In the genomic region with DNA sequence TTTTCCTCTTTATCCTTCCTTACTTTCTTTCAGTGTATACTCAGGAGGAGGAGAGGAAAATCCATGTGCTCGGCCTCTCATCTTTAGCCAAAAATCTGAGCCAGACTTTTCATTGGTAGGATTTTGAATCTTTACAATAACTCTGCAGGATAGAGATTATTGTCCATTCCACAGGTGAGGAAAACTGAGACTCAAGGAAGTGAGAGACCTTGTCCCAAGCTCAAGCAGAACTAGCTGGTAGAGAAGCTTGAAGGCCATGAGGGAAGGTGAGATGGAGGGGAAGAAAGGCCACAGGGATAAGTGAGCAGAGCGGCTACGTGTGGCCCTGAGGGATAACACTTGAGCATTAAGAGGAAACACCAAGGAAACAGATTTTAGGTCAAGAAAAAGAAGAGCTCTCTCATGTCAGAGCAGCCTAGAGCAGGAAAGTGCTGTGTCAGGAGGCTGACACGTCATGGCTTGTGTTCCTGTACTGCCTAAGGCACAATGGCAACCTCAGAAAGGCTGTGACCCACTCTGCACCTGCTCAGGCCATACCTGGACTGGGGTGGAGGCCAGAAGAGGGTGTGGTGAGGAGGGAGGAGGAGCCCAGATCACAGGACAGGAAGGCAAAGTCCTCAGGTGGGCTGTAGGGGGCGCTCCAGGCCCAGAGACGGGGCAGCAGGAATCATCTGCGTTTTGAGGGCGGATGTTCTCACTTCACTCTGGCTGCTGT, we compare ENCODE assay signal across 8 cellular contexts. TPM values are rescaled to one million over a fixed set of nuclear protein-coding genes. Genes with fewer than 3 reads are reported as not detected.
DNase-seq lines count a peak whose midpoint lies in the region; ATAC-seq and TF ChIP-seq lines count a peak whose summit lies in the region.

No MANE protein-coding gene starts in this region.

- no peak overlapping the region for H3K4me3 ChIP-seq in BJ (ENCODE audit: low read depth, low read length)

- no peak for DNase-seq in BJ (ENCODE audit: low read depth)
- peak; percentile 67 for DNase-seq in HT1080 (ENCODE audit: low read depth)
- DNase-seq in SK-MEL-5 (ENCODE audit: low read depth, low spot score): peak; percentile 76
- DNase-seq in activated naive CD4-positive, alpha-beta T cell treated with Interleukin-2 at 50 U/mL for 16 hours: peak; percentile 87
- peak; percentile 81 for DNase-seq in Right ventricle myocardium superior
- DNase-seq in renal cortical epithelial cell (ENCODE audit: low read depth): peak; percentile 59
- DNase-seq in 8988T: no peak

- TF ChIP-seq CTCF in BJ (IDR thresholded peaks at IDR 0.05; ENCODE audit: insufficient read depth, low read depth, low read length): peak; percentile 83

- peaks cover 2% of the 10 kb centered on the region for H3K27me3 ChIP-seq in BJ (ENCODE audit: control insufficient read depth, insufficient read depth, low read length)

- intact Hi-C loops in Right ventricle myocardium superior (cut with DNase I): loop anchor here (2.0 kb wide), 1 partner anchor 124 kb away; no protein-coding TSS in a partner anchor

- POLR2A ChIA-PET in BJ (lab: Charles Lee): no interaction called here

- CTCF ChIA-PET in BJ (lab: Yijun Ruan, JAX): interaction anchor here (0.6 to 3.6 kb wide), 32 partner anchors 10 to 275 kb away, joined by 3 to 53 read pairs (median 4); a partner anchor contains a TSS

- ATAC-seq in GM19395 (IDR thresholded peaks at IDR 0.05; ENCODE audit: unreplicated experiment): peak; percentile 79
- peak; percentile 90 for ATAC-seq in Right ventricle myocardium superior (ENCODE audit: poor library complexity)

- in situ Hi-C loops in SK-MEL-5 (cut with HindIII; ENCODE audit: low pct_unique_long_range_greater_than_20kb, low sequenced_read_pairs): no loop called here

- no peaks in the 10 kb centered on the region for H3K36me3 ChIP-seq in BJ (ENCODE audit: control insufficient read depth, insufficient read depth, low read length)

RNA-seq across cellular contexts. Expression of a gene that starts 11.9 kb away (rescaled TPM):
- polyA plus RNA-seq in BJ (2011; rRNA removed): not detected in 2 replicates
- not detected in 2 replicates for polyA minus RNA-seq in BJ (2011; rRNA and poly(A)+ RNA removed)
- not detected in 2 replicates for total RNA-seq in HT1080 (2014; rRNA removed; shearing (Covaris generic))
- not detected in 2 replicates for polyA plus RNA-seq in HT1080 (2015; cell fraction: cytosol; rRNA removed)
- polyA plus RNA-seq in HT1080 (2015; cell fraction: nucleus; rRNA removed): not detected in 2 replicates
- not detected in 2 replicates for total RNA-seq in SK-MEL-5 (2014; rRNA removed; shearing (Covaris generic))
- polyA plus RNA-seq in SK-MEL-5 (2015; cell fraction: cytosol; rRNA removed): not detected in 2 replicates
- polyA plus RNA-seq in SK-MEL-5 (2015; cell fraction: nucleus; rRNA removed): not detected in 2 replicates
- total RNA-seq in Right ventricle myocardium superior (not detected), renal cortical epithelial cell (not detected in 2 replicates)

RNA-seq across cellular contexts. Expression of a gene that starts 12.6 kb away (rescaled TPM):
- not detected in 2 replicates for polyA plus RNA-seq in BJ (2011; rRNA removed)
- polyA minus RNA-seq in BJ (2011; rRNA and poly(A)+ RNA removed): not detected in 2 replicates
- not detected in 2 replicates for total RNA-seq in HT1080 (2014; rRNA removed; shearing (Covaris generic))
- not detected in 2 replicates for polyA plus RNA-seq in HT1080 (2015; cell fraction: cytosol; rRNA removed)
- not detected in 2 replicates for polyA plus RNA-seq in HT1080 (2015; cell fraction: nucleus; rRNA removed)
- not detected in 2 replicates for total RNA-seq in SK-MEL-5 (2014; rRNA removed; shearing (Covaris generic))
- not detected in 2 replicates for polyA plus RNA-seq in SK-MEL-5 (2015; cell fraction: cytosol; rRNA removed)
- not detected in 2 replicates for polyA plus RNA-seq in SK-MEL-5 (2015; cell fraction: nucleus; rRNA removed)
- total RNA-seq in Right ventricle myocardium superior (3.5 TPM), renal cortical epithelial cell (not detected in 2 replicates)

RNA-seq across cellular contexts. Expression of a gene that starts 31.6 kb away (rescaled TPM):
- 167 and 194 TPM in 2 replicates for polyA plus RNA-seq in BJ (2011; rRNA removed)
- polyA minus RNA-seq in BJ (2011; rRNA and poly(A)+ RNA removed): 138 and 205 TPM in 2 replicates
- total RNA-seq in HT1080 (2014; rRNA removed; shearing (Covaris generic)): 881 and 1,822 TPM in 2 replicates
- 575 and 1,242 TPM in 2 replicates for polyA plus RNA-seq in HT1080 (2015; cell fraction: cytosol; rRNA removed)
- 327 and 398 TPM in 2 replicates for polyA plus RNA-seq in HT1080 (2015; cell fraction: nucleus; rRNA removed)
- total RNA-seq in SK-MEL-5 (2014; rRNA removed; shearing (Covaris generic)): 8.8 and 15.0 TPM in 2 replicates
- polyA plus RNA-seq in SK-MEL-5 (2015; cell fraction: cytosol; rRNA removed): 14.6 and 29.9 TPM in 2 replicates
- polyA plus RNA-seq in SK-MEL-5 (2015; cell fraction: nucleus; rRNA removed): 3.3 and 7.3 TPM in 2 replicates
- total RNA-seq in Right ventricle myocardium superior (87.9 TPM), renal cortical epithelial cell (146 and 252 TPM in 2 replicates)

RNA-seq across cellular contexts. Expression of a gene that starts 48.8 kb away (rescaled TPM):
- polyA plus RNA-seq in BJ (2011; rRNA removed): 147 and 188 TPM in 2 replicates
- polyA minus RNA-seq in BJ (2011; rRNA and poly(A)+ RNA removed): 78.9 and 115 TPM in 2 replicates
- 533 and 612 TPM in 2 replicates for total RNA-seq in HT1080 (2014; rRNA removed; shearing (Covaris generic))
- polyA plus RNA-seq in HT1080 (2015; cell fraction: cytosol; rRNA removed): 140 and 217 TPM in 2 replicates
- 61.9 and 63.0 TPM in 2 replicates for polyA plus RNA-seq in HT1080 (2015; cell fraction: nucleus; rRNA removed)
- total RNA-seq in SK-MEL-5 (2014; rRNA removed; shearing (Covaris generic)): not detected in 2 replicates
- polyA plus RNA-seq in SK-MEL-5 (2015; cell fraction: cytosol; rRNA removed): not detected in 2 replicates
- polyA plus RNA-seq in SK-MEL-5 (2015; cell fraction: nucleus; rRNA removed): not detected in 2 replicates
- total RNA-seq in Right ventricle myocardium superior: 109 TPM
- 193 and 893 TPM in 2 replicates for total RNA-seq in renal cortical epithelial cell

RNA-seq across cellular contexts. Expression of a gene that starts 55.7 kb away (rescaled TPM):
- polyA plus RNA-seq in BJ (2011; rRNA removed): 0.67 and 0.94 TPM in 2 replicates
- polyA minus RNA-seq in BJ (2011; rRNA and poly(A)+ RNA removed): 0.93 and 0.95 TPM in 2 replicates
- total RNA-seq in HT1080 (2014; rRNA removed; shearing (Covaris generic)): not detected in 2 replicates
- not detected in 2 replicates for polyA plus RNA-seq in HT1080 (2015; cell fraction: cytosol; rRNA removed)
- polyA plus RNA-seq in HT1080 (2015; cell fraction: nucleus; rRNA removed): not detected in 2 replicates
- not detected in 2 replicates for total RNA-seq in SK-MEL-5 (2014; rRNA removed; shearing (Covaris generic))
- not detected in 2 replicates for polyA plus RNA-seq in SK-MEL-5 (2015; cell fraction: cytosol; rRNA removed)
- not detected in 2 replicates for polyA plus RNA-seq in SK-MEL-5 (2015; cell fraction: nucleus; rRNA removed)
- total RNA-seq in Right ventricle myocardium superior (5.4 TPM), renal cortical epithelial cell (2.8 and 38.0 TPM in 2 replicates)

Comparison
In these comparisons a context has a peak if more than half of its experiments do, and no peak if none do; other contexts are left out.
1. DNase-seq: peak in HT1080 (single experiment), SK-MEL-5 (single experiment), activated naive CD4-positive, alpha-beta T cell treated with Interleukin-2 at 50 U/mL for 16 hours (single experiment), Right ventricle myocardium superior (single experiment) and renal cortical epithelial cell (single experiment); none in BJ (single experiment) and 8988T (single experiment).